In the genomic region with DNA sequence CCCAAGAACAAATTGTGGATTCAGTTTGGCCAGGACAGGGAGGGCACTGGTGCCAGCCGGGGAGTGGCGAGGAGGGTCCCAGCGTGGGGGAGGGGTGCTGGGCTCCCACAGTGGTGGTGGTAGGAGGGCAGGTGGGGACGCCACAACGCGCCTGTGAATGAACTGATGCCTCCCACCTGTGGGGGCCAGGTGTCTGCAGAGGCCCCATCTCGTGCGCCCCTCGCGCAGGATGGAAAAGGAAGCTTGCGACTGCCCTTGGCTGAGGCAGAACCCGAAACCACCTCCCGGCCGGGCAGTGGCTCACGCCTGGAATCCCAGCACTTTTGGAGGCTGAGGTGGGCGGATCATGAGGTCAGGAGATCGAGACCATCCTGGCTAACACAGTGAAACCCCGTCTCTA, we compare ENCODE assay signal across 32 cellular contexts.
"Had no signal": no experiment of that assay in that cellular context is flagged by ENCODE, and none has a peak within 500 bp of the region (broad histone marks: within the 10 kb centered on the region; RNA-seq: fewer than 3 reads in every experiment).

No MANE protein-coding gene starts in this region.

- H3K9me3 ChIP-seq: ascending aorta, gastrocnemius medialis had no signal

- H3K27me3 ChIP-seq: ascending aorta had no signal

- DNase-seq: activated CD4-positive, alpha-beta memory T cell treated with anti-CD3 and anti-CD28 coated beads, Interleukin-2, amount 10 ng/mL, durations not matched to agents 7 days and 5 days; activated CD4-positive, alpha-beta T cell treated with anti-CD3 and anti-CD28 coated beads for 1 hour; activated CD4-positive, alpha-beta T cell treated with anti-CD3 and anti-CD28 coated beads for 4 hours; activated CD4-positive, alpha-beta T cell treated with anti-CD3 and anti-CD28 coated beads, Interleukin-2, amount 10 ng/mL, durations not matched to agents 7 days and 5 days; activated CD4-positive, alpha-beta T cell treated with anti-CD3 and anti-CD28 coated beads, Interleukin-2, amount 50 U/mL, for 4 hours; activated CD8-positive, alpha-beta memory T cell treated with anti-CD3 and anti-CD28 coated beads, Interleukin-2, amount 50 U/mL, for 48 hours; activated gamma-delta T cell; activated naive CD4-positive, alpha-beta T cell; activated naive CD4-positive, alpha-beta T cell treated with anti-CD3 and anti-CD28 coated beads, Interleukin-2, amount 10 ng/mL, durations not matched to agents 7 days and 5 days; activated naive CD8-positive, alpha-beta T cell treated with anti-CD3 and anti-CD28 coated beads, Interleukin-2, amount 10 ng/mL, durations not matched to agents 7 days and 5 days; activated T-cell treated with anti-CD3 and anti-CD28 coated beads for 4 hours; activated T-cell treated with anti-CD3 and anti-CD28 coated beads, Interleukin-2, amount 50 U/mL, for 24 hours; activated T-cell treated with anti-CD3 and anti-CD28 coated beads, Interleukin-2, amount 50 U/mL, for 72 hours; brain microvascular endothelial cell; cortex of kidney; dermis blood vessel endothelial cell; effector CD4-positive, alpha-beta T cell; effector memory CD8-positive, alpha-beta T cell; erythroblast; foreskin keratinocyte; gastrocnemius medialis; glutamatergic neuron; T-helper 2 cell had no signal

- H3K9me3 Mint-ChIP-seq: activated T-cell treated with anti-CD3 and anti-CD28 coated beads, Interleukin-2, amount 50 U/mL, for 72 hours; central memory CD8-positive, alpha-beta T cell; effector memory CD8-positive, alpha-beta T cell had no signal

- H3K36me3 ChIP-seq: ascending aorta, brain microvascular endothelial cell, esophagus muscularis mucosa, gastrocnemius medialis, heart left ventricle had no signal

- H3K27ac Mint-ChIP-seq: activated CD4-positive, alpha-beta memory T cell treated with anti-CD3 and anti-CD28 coated beads, Interleukin-2, amount 10 ng/mL, durations not matched to agents 7 days and 5 days; activated CD4-positive, alpha-beta T cell treated with anti-CD3 and anti-CD28 coated beads, Interleukin-2, amount 10 ng/mL, durations not matched to agents 7 days and 5 days; activated naive CD4-positive, alpha-beta T cell treated with anti-CD3 and anti-CD28 coated beads, Interleukin-2, amount 10 ng/mL, durations not matched to agents 7 days and 5 days; activated naive CD4-positive, alpha-beta T cell treated with anti-CD3 and anti-CD28 coated beads, Interleukin-2, amount 50 U/mL, for 72 hours; activated naive CD8-positive, alpha-beta T cell treated with anti-CD3 and anti-CD28 coated beads, Interleukin-2, amount 10 ng/mL, durations not matched to agents 7 days and 5 days; activated T-cell treated with anti-CD3 and anti-CD28 coated beads, Interleukin-2, amount 50 U/mL, for 24 hours; activated T-cell treated with anti-CD3 and anti-CD28 coated beads, Interleukin-2, amount 50 U/mL, for 72 hours; effector memory CD8-positive, alpha-beta T cell; WTC11 had no signal

- H3K4me1 Mint-ChIP-seq: activated CD4-positive, alpha-beta memory T cell treated with anti-CD3 and anti-CD28 coated beads, Interleukin-2, amount 10 ng/mL, durations not matched to agents 7 days and 5 days; activated CD4-positive, alpha-beta T cell treated with anti-CD3 and anti-CD28 coated beads, Interleukin-2, amount 10 ng/mL, durations not matched to agents 7 days and 5 days; activated naive CD4-positive, alpha-beta T cell treated with anti-CD3 and anti-CD28 coated beads, Interleukin-2, amount 10 ng/mL, durations not matched to agents 7 days and 5 days; activated naive CD8-positive, alpha-beta T cell treated with anti-CD3 and anti-CD28 coated beads, Interleukin-2, amount 10 ng/mL, durations not matched to agents 7 days and 5 days; central memory CD8-positive, alpha-beta T cell; WTC11 had no signal

- H3K4me1 ChIP-seq: ascending aorta, esophagus muscularis mucosa, foreskin keratinocyte, gastrocnemius medialis, heart left ventricle had no signal

- H3K36me3 Mint-ChIP-seq: activated naive CD4-positive, alpha-beta T cell treated with anti-CD3 and anti-CD28 coated beads, Interleukin-2, amount 10 ng/mL, durations not matched to agents 7 days and 5 days; activated naive CD8-positive, alpha-beta T cell treated with anti-CD3 and anti-CD28 coated beads, Interleukin-2, amount 10 ng/mL, durations not matched to agents 7 days and 5 days; WTC11 had no signal

- H3K27ac ChIP-seq: ascending aorta, brain microvascular endothelial cell, esophagus muscularis mucosa, foreskin keratinocyte, gastrocnemius medialis, heart left ventricle, VCaP had no signal

- H3K4me3 ChIP-seq: ascending aorta, esophagus muscularis mucosa, gastrocnemius medialis, heart left ventricle had no signal

- ATAC-seq: activated naive CD4-positive, alpha-beta T cell treated with anti-CD3 and anti-CD28 coated beads, Interleukin-2, amount 50 U/mL, for 72 hours; activated T-cell treated with anti-CD3 and anti-CD28 coated beads, Interleukin-2, amount 50 U/mL, for 72 hours; effector memory CD8-positive, alpha-beta T cell; foreskin keratinocyte; gastrocnemius medialis; heart left ventricle; WTC11 had no signal

- H3K4me3 Mint-ChIP-seq: activated CD4-positive, alpha-beta memory T cell treated with anti-CD3 and anti-CD28 coated beads, Interleukin-2, amount 10 ng/mL, durations not matched to agents 7 days and 5 days; activated CD4-positive, alpha-beta T cell treated with anti-CD3 and anti-CD28 coated beads, Interleukin-2, amount 10 ng/mL, durations not matched to agents 7 days and 5 days; activated naive CD4-positive, alpha-beta T cell treated with anti-CD3 and anti-CD28 coated beads, Interleukin-2, amount 10 ng/mL, durations not matched to agents 7 days and 5 days; activated naive CD8-positive, alpha-beta T cell treated with anti-CD3 and anti-CD28 coated beads, Interleukin-2, amount 10 ng/mL, durations not matched to agents 7 days and 5 days; activated T-cell treated with anti-CD3 and anti-CD28 coated beads, Interleukin-2, amount 50 U/mL, for 24 hours; activated T-cell treated with anti-CD3 and anti-CD28 coated beads, Interleukin-2, amount 50 U/mL, for 72 hours; central memory CD8-positive, alpha-beta T cell; effector memory CD8-positive, alpha-beta T cell; WTC11 had no signal

- FAIRE-seq: bronchial epithelial cell, TTC549 had no signal
